Comparison of ENCODE assay signal across 1 cellular context in the genomic region with DNA sequence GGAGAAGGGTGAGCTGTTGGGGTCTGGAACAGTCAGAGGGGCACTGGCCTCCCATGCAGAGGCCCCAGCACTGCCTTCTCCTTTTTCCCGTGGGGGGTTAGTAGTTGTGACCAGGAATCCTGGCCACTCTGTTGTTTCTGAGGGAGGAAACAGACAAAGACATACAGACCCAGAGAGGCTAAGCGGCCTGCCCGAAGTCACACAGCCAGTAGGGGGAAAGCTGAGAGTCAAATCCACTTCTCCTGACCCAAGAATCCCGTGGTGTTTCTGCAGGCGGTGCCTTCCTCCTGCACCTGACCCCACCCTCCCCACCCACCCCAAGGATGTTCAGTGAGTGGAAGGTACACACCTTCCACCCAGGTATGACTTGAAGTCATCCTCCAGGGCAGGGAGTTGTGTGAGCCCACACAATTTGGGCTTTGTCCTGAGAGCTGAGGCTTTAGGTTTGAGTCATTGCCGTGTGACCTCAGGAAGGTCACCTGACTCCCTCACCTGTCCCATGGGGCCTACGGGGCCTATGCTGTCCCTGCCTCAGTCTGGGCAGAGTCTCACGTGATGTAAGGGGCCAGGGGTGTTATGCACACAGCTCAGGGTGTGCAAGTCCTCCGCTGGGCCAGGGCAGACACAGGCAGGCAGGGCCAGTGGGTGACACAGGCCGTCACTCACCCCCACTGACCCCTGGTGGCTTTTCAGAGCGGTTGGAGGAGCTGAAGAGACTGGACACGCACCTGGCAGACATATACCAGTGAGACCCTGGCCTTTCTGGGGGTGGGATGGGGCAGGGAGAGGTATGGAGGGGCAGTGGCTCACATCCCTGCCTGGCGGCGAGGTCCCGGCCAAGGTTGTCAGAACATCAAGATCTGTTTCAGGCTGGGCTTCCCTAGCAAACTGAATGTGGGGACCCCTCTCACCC.
TF ChIP-seq lines count a peak whose summit lies in the region.

No MANE protein-coding gene starts in this region.

TF ChIP-seq in HepG2, 621 proteins besides CTCF, POLR2A, EP300 and RAD21 (continued from another document and continues in another):
- TF ChIP-seq, protein P1, sequence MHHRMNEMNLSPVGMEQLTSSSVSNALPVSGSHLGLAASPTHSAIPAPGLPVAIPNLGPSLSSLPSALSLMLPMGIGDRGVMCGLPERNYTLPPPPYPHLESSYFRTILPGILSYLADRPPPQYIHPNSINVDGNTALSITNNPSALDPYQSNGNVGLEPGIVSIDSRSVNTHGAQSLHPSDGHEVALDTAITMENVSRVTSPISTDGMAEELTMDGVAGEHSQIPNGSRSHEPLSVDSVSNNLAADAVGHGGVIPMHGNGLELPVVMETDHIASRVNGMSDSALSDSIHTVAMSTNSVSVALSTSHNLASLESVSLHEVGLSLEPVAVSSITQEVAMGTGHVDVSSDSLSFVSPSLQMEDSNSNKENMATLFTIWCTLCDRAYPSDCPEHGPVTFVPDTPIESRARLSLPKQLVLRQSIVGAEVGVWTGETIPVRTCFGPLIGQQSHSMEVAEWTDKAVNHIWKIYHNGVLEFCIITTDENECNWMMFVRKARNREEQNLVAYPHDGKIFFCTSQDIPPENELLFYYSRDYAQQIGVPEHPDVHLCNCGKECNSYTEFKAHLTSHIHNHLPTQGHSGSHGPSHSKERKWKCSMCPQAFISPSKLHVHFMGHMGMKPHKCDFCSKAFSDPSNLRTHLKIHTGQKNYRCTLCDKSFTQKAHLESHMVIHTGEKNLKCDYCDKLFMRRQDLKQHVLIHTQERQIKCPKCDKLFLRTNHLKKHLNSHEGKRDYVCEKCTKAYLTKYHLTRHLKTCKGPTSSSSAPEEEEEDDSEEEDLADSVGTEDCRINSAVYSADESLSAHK (CRISPR knock-in tag; IDR thresholded peaks at IDR 0.05; ENCODE audit: borderline replicate concordance), result no peak
- no peak for TF ChIP-seq ZBTB21 (CRISPR knock-in tag; IDR thresholded peaks at IDR 0.05)
- TF ChIP-seq, protein P2, sequence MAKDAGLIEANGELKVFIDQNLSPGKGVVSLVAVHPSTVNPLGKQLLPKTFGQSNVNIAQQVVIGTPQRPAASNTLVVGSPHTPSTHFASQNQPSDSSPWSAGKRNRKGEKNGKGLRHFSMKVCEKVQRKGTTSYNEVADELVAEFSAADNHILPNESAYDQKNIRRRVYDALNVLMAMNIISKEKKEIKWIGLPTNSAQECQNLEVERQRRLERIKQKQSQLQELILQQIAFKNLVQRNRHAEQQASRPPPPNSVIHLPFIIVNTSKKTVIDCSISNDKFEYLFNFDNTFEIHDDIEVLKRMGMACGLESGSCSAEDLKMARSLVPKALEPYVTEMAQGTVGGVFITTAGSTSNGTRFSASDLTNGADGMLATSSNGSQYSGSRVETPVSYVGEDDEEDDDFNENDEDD (CRISPR knock-in tag; IDR thresholded peaks at IDR 0.05; ENCODE audit: borderline replicate concordance), result no peak
- no peak for TF ChIP-seq ZNF629 (CRISPR knock-in tag; conservative IDR thresholded peaks at IDR 0.05)
- no peak for TF ChIP-seq SATB2 (CRISPR knock-in tag; IDR thresholded peaks at IDR 0.05)
- TF ChIP-seq PHF20 (CRISPR knock-in tag; IDR thresholded peaks at IDR 0.05), result 0 out of 2 replicates have a peak, but pooled peaks have one; percentile 10
- TF ChIP-seq, protein P3, sequence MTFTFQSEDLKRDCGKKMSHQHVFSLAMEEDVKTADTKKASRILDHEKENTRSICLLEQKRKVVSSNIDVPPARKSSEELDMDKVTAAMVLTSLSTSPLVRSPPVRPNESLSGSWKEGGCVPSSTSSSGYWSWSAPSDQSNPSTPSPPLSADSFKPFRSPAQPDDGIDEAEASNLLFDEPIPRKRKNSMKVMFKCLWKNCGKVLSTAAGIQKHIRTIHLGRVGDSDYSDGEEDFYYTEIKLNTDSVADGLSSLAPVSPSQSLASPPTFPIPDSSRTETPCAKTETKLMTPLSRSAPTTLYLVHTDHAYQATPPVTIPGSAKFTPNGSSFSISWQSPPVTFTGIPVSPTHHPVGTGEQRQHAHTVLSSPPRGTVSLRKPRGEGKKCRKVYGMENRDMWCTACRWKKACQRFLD (CRISPR knock-in tag; IDR thresholded peaks at IDR 0.05; ENCODE audit: borderline replicate concordance), result peak; percentile 31; the same call in 1 of the 2 replicates
- no peak for TF ChIP-seq ZNF343 (CRISPR knock-in tag; IDR thresholded peaks at IDR 0.05)
- no peak for TF ChIP-seq NFE2L2 (IDR thresholded peaks at IDR 0.05; ENCODE audit: low read length)
- TF ChIP-seq TOE1 (CRISPR knock-in tag; IDR thresholded peaks at IDR 0.05), result no peak
- no peak for TF ChIP-seq TRIM24 (CRISPR knock-in tag; IDR thresholded peaks at IDR 0.05)
- 0 out of 2 replicates have a peak, but pooled peaks have one; percentile 12 for TF ChIP-seq ZFP41 (CRISPR knock-in tag; IDR thresholded peaks at IDR 0.05; ENCODE audit: borderline replicate concordance)
- no peak for TF ChIP-seq YY1 (IDR thresholded peaks at IDR 0.05; ENCODE audit: insufficient read depth, insufficient replicate concordance, low read depth, low read length)
- TF ChIP-seq TP53 (CRISPR knock-in tag; conservative IDR thresholded peaks at IDR 0.05), result no peak
- TF ChIP-seq, protein P4, sequence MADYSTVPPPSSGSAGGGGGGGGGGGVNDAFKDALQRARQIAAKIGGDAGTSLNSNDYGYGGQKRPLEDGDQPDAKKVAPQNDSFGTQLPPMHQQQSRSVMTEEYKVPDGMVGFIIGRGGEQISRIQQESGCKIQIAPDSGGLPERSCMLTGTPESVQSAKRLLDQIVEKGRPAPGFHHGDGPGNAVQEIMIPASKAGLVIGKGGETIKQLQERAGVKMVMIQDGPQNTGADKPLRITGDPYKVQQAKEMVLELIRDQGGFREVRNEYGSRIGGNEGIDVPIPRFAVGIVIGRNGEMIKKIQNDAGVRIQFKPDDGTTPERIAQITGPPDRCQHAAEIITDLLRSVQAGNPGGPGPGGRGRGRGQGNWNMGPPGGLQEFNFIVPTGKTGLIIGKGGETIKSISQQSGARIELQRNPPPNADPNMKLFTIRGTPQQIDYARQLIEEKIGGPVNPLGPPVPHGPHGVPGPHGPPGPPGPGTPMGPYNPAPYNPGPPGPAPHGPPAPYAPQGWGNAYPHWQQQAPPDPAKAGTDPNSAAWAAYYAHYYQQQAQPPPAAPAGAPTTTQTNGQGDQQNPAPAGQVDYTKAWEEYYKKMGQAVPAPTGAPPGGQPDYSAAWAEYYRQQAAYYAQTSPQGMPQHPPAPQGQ (CRISPR knock-in tag; IDR thresholded peaks at IDR 0.05; ENCODE audit: borderline replicate concordance), result no peak
- no peak for TF ChIP-seq MLLT10 (CRISPR knock-in tag; IDR thresholded peaks at IDR 0.05)
- peak; percentile 62; the same call in 1 of the 2 replicates for TF ChIP-seq HOXA3 (CRISPR knock-in tag; IDR thresholded peaks at IDR 0.05)
- peak; percentile 81 for TF ChIP-seq FOSL2 (CRISPR knock-in tag; IDR thresholded peaks at IDR 0.05)
- 0 out of 2 replicates have a peak, but pooled peaks have one; percentile 34 for TF ChIP-seq SOX5 (CRISPR knock-in tag; IDR thresholded peaks at IDR 0.05; ENCODE audit: borderline replicate concordance)
- TF ChIP-seq BRCA1 (CRISPR knock-in tag; IDR thresholded peaks at IDR 0.05), result no peak
- TF ChIP-seq ZSCAN30 (CRISPR knock-in tag; IDR thresholded peaks at IDR 0.05), result no peak
- TF ChIP-seq, protein P5, sequence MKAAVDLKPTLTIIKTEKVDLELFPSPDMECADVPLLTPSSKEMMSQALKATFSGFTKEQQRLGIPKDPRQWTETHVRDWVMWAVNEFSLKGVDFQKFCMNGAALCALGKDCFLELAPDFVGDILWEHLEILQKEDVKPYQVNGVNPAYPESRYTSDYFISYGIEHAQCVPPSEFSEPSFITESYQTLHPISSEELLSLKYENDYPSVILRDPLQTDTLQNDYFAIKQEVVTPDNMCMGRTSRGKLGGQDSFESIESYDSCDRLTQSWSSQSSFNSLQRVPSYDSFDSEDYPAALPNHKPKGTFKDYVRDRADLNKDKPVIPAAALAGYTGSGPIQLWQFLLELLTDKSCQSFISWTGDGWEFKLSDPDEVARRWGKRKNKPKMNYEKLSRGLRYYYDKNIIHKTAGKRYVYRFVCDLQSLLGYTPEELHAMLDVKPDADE (CRISPR knock-in tag; IDR thresholded peaks at IDR 0.05), result no peak
- TF ChIP-seq ZSCAN31 (CRISPR knock-in tag; IDR thresholded peaks at IDR 0.05; ENCODE audit: low read depth), result no peak
- no peak for TF ChIP-seq ZSCAN22 (CRISPR knock-in tag; IDR thresholded peaks at IDR 0.05)
- no peak for TF ChIP-seq ZNF136 (CRISPR knock-in tag; IDR thresholded peaks at IDR 0.05; ENCODE audit: low read depth)
- TF ChIP-seq ZFP37 (CRISPR knock-in tag; IDR thresholded peaks at IDR 0.05; ENCODE audit: borderline replicate concordance), result no peak
- no peak for TF ChIP-seq TCF7 (IDR thresholded peaks at IDR 0.05; ENCODE audit: low read depth)
- no peak for TF ChIP-seq MAFF (IDR thresholded peaks at IDR 0.05; ENCODE audit: low read depth, low read length)
- TF ChIP-seq RARG (CRISPR knock-in tag; IDR thresholded peaks at IDR 0.05; ENCODE audit: low read depth), result no peak
- TF ChIP-seq, protein P6, sequence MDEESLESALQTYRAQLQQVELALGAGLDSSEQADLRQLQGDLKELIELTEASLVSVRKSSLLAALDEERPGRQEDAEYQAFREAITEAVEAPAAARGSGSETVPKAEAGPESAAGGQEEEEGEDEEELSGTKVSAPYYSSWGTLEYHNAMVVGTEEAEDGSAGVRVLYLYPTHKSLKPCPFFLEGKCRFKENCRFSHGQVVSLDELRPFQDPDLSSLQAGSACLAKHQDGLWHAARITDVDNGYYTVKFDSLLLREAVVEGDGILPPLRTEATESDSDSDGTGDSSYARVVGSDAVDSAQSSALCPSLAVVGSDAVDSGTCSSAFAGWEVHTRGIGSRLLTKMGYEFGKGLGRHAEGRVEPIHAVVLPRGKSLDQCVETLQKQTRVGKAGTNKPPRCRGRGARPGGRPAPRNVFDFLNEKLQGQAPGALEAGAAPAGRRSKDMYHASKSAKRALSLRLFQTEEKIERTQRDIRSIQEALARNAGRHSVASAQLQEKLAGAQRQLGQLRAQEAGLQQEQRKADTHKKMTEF (CRISPR knock-in tag; IDR thresholded peaks at IDR 0.05), result no peak
- no peak for TF ChIP-seq REL (CRISPR knock-in tag; conservative IDR thresholded peaks at IDR 0.05)
- TF ChIP-seq POLR2G (IDR thresholded peaks at IDR 0.05; ENCODE audit: low read depth, low read length), result no peak
- no peak for TF ChIP-seq NFRKB (IDR thresholded peaks at IDR 0.05)
- peak; percentile 12; the same call in 1 of the 2 replicates for TF ChIP-seq SIN3A (IDR thresholded peaks at IDR 0.05; ENCODE audit: borderline replicate concordance, low read depth, low read length)
- TF ChIP-seq ARNT (IDR thresholded peaks at IDR 0.05), result no peak
- 0 out of 2 replicates have a peak, but pooled peaks have one; percentile 26 for TF ChIP-seq YEATS2 (CRISPR knock-in tag; IDR thresholded peaks at IDR 0.05; ENCODE audit: borderline replicate concordance)
- TF ChIP-seq, protein P7, sequence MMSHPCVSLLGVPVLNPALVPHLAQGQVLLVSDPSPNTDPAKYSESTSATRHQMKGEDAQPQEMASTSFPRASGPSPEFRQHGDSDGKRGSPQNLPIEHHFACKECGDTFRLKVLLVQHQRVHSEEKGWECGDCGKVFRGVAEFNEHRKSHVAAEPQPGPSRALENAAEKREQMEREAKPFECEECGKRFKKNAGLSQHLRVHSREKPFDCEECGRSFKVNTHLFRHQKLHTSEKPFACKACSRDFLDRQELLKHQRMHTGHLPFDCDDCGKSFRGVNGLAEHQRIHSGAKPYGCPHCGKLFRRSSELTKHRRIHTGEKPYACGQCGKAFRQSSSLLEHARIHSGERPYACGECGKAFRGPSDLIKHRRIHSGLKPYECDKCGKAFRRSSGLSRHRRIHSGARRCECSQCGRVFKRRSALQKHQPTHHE (CRISPR knock-in tag; IDR thresholded peaks at IDR 0.05; ENCODE audit: borderline replicate concordance), result no peak
- peak; percentile 68; the same call in 1 of the 2 replicates for TF ChIP-seq ZNF83 (CRISPR knock-in tag; IDR thresholded peaks at IDR 0.05; ENCODE audit: borderline replicate concordance)
- no peak for TF ChIP-seq ZNF780A (CRISPR knock-in tag; IDR thresholded peaks at IDR 0.05)
- TF ChIP-seq FOXP1 (IDR thresholded peaks at IDR 0.05), result no peak
- TF ChIP-seq FOXP1 (CRISPR knock-in tag; IDR thresholded peaks at IDR 0.05), result 0 out of 2 replicates have a peak, but pooled peaks have one; percentile 6
- TF ChIP-seq ZNF552 (CRISPR knock-in tag; IDR thresholded peaks at IDR 0.05; ENCODE audit: borderline replicate concordance), result no peak
- TF ChIP-seq, protein P8, sequence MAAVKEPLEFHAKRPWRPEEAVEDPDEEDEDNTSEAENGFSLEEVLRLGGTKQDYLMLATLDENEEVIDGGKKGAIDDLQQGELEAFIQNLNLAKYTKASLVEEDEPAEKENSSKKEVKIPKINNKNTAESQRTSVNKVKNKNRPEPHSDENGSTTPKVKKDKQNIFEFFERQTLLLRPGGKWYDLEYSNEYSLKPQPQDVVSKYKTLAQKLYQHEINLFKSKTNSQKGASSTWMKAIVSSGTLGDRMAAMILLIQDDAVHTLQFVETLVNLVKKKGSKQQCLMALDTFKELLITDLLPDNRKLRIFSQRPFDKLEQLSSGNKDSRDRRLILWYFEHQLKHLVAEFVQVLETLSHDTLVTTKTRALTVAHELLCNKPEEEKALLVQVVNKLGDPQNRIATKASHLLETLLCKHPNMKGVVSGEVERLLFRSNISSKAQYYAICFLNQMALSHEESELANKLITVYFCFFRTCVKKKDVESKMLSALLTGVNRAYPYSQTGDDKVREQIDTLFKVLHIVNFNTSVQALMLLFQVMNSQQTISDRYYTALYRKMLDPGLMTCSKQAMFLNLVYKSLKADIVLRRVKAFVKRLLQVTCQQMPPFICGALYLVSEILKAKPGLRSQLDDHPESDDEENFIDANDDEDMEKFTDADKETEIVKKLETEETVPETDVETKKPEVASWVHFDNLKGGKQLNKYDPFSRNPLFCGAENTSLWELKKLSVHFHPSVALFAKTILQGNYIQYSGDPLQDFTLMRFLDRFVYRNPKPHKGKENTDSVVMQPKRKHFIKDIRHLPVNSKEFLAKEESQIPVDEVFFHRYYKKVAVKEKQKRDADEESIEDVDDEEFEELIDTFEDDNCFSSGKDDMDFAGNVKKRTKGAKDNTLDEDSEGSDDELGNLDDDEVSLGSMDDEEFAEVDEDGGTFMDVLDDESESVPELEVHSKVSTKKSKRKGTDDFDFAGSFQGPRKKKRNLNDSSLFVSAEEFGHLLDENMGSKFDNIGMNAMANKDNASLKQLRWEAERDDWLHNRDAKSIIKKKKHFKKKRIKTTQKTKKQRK (IDR thresholded peaks at IDR 0.05; ENCODE audit: low read length), result no peak
- no peak for TF ChIP-seq KDM1A (CRISPR knock-in tag; IDR thresholded peaks at IDR 0.05)
- peak; percentile 69 for TF ChIP-seq HNF4A (CRISPR knock-in tag; IDR thresholded peaks at IDR 0.05)
- TF ChIP-seq ZNF12 (CRISPR knock-in tag; IDR thresholded peaks at IDR 0.05), result no peak
- no peak for TF ChIP-seq FOXC1 (CRISPR knock-in tag; IDR thresholded peaks at IDR 0.05; ENCODE audit: borderline replicate concordance)
- TF ChIP-seq PPARG (CRISPR knock-in tag; conservative IDR thresholded peaks at IDR 0.05), result no peak
- TF ChIP-seq ZNF180 (CRISPR knock-in tag; IDR thresholded peaks at IDR 0.05; ENCODE audit: borderline replicate concordance, low read depth), result no peak
- TF ChIP-seq ZNF331 (CRISPR knock-in tag; IDR thresholded peaks at IDR 0.05), result peak; percentile 48; the same call in 1 of the 2 replicates
- TF ChIP-seq DNMT3B (CRISPR knock-in tag; conservative IDR thresholded peaks at IDR 0.05), result no peak
- no peak for TF ChIP-seq HDAC1 (CRISPR knock-in tag; IDR thresholded peaks at IDR 0.05)
- no peak for TF ChIP-seq ZMYM4 (CRISPR knock-in tag; IDR thresholded peaks at IDR 0.05)
- no peak for TF ChIP-seq MZF1 (CRISPR knock-in tag; IDR thresholded peaks at IDR 0.05; ENCODE audit: borderline replicate concordance)
- no peak for TF ChIP-seq BRD4 (CRISPR knock-in tag; IDR thresholded peaks at IDR 0.05)
- TF ChIP-seq ZZZ3 (CRISPR knock-in tag; IDR thresholded peaks at IDR 0.05; ENCODE audit: borderline replicate concordance), result no peak
